In the genomic region with DNA sequence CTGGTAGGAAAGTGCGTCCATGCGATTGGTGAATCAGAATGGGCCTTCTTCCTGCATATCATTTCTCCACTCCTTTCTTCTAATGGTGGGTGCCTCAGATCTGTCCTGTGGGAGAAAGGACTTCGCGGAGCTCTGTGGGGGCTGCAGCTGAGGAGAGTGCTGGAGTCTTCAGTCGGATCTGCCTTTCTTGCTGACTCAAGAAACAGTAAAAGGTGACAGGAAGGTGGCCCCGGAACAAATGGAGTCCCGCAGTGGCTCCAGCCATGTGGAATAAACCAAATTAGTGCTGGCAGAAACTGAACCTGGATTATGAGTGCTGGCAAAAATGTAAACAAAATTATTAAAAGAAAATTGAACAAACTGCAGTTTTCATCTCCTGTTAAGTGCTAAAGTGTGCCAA, we compare ENCODE assay signal across 2 cellular contexts.
TF ChIP-seq lines count a peak whose summit lies in the region.

No MANE protein-coding gene starts in this region.

TF ChIP-seq in IMR-90, 13 proteins besides CTCF, POLR2A, EP300 and RAD21:
- TF ChIP-seq RCOR1 (IDR thresholded peaks at IDR 0.05; ENCODE audit: insufficient replicate concordance, low read length) (no peak), BHLHE40 (IDR thresholded peaks at IDR 0.05; ENCODE audit: low read depth, low read length) (no peak), NFE2L2 (IDR thresholded peaks at IDR 0.05; ENCODE audit: low read depth, low read length) (no peak)
- TF ChIP-seq, protein P1, sequence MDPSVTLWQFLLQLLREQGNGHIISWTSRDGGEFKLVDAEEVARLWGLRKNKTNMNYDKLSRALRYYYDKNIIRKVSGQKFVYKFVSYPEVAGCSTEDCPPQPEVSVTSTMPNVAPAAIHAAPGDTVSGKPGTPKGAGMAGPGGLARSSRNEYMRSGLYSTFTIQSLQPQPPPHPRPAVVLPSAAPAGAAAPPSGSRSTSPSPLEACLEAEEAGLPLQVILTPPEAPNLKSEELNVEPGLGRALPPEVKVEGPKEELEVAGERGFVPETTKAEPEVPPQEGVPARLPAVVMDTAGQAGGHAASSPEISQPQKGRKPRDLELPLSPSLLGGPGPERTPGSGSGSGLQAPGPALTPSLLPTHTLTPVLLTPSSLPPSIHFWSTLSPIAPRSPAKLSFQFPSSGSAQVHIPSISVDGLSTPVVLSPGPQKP (IDR thresholded peaks at IDR 0.05; ENCODE audit: borderline replicate concordance, low read depth, low read length) = no peak
TF ChIP-seq in IMR-90: peak in this region for 0.

TF ChIP-seq in SK-N-SH, 30 proteins besides CTCF, POLR2A, EP300 and RAD21:
- TF ChIP-seq GATA2 (CRISPR knock-in tag; IDR thresholded peaks at IDR 0.05) = no peak
- TF ChIP-seq NRF1 (IDR thresholded peaks at IDR 0.05; ENCODE audit: low read depth, low read length) = no peak
- TF ChIP-seq POLR2AphosphoS5 (IDR thresholded peaks at IDR 0.05; ENCODE audit: low read depth, low read length) = no peak
- no peak for TF ChIP-seq PBX3 (IDR thresholded peaks at IDR 0.05)
- TF ChIP-seq, protein P2, sequence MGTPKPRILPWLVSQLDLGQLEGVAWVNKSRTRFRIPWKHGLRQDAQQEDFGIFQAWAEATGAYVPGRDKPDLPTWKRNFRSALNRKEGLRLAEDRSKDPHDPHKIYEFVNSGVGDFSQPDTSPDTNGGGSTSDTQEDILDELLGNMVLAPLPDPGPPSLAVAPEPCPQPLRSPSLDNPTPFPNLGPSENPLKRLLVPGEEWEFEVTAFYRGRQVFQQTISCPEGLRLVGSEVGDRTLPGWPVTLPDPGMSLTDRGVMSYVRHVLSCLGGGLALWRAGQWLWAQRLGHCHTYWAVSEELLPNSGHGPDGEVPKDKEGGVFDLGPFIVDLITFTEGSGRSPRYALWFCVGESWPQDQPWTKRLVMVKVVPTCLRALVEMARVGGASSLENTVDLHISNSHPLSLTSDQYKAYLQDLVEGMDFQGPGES (IDR thresholded peaks at IDR 0.05; ENCODE audit: low read depth, low read length) = no peak
- TF ChIP-seq SIN3A (IDR thresholded peaks at IDR 0.05; ENCODE audit: borderline replicate concordance, low read depth, low read length) = no peak
- no peak for TF ChIP-seq YY1 (IDR thresholded peaks at IDR 0.05; ENCODE audit: low read depth)
- TF ChIP-seq USF1 (IDR thresholded peaks at IDR 0.05; ENCODE audit: borderline replicate concordance, low read depth) = no peak
- no peak for TF ChIP-seq TCF12 (IDR thresholded peaks at IDR 0.05)
